In genomic region chr13:24512208-24513068, GRCh38 we compare ENCODE assay signal across 8 cellular contexts. TPM values are rescaled to one million over a fixed set of nuclear protein-coding genes. Genes with fewer than 3 reads are reported as not detected.
A peak's percentile ranks its signal among the peaks of the same experiment; 100 is the strongest.
DNase-seq lines count a peak whose midpoint lies in the region; ATAC-seq, FAIRE-seq and TF ChIP-seq lines count a peak whose summit lies in the region.

PARP4 (minus strand) TSS chr13:24512778; CDS start chr13:24503776, 9,002 bp downstream.

- H3K36me3 Mint-ChIP-seq in central memory CD8-positive, alpha-beta T cell (ENCODE audit: insufficient read depth), result peaks cover 4% of the 10 kb centered on the region

- CTCF ChIA-PET in A673 (lab: Charles Lee), result no interaction called here

- DNase-seq in A673 (ENCODE audit: low spot score) (peak; percentile 85), NCI-H2196 treated with DMSO at 0.1 percent for 48 hours (lab: John Stamatoyannopoulos, UW; ENCODE audit: unreplicated experiment) (peak; percentile 4), keratinocyte (ENCODE audit: low read depth, low spot score) (no peak)
- peak; percentile 20 to 51 (median 40) for DNase-seq in activated CD4-positive, CD25-positive, alpha-beta regulatory T cell (lab: John Stamatoyannopoulos, UW)
- DNase-seq in central memory CD8-positive, alpha-beta T cell (ENCODE audit: low spot score in 2 of 2), result peak; percentile 38 to 42
- peak; percentile 28 to 39 for DNase-seq in stimulated activated CD4-positive, alpha-beta T cell treated with anti-CD3 and anti-CD28 coated beads, Interleukin-15, amount 100 ng/mL, for 1 hour (ENCODE audit: low read depth in 1 of 2, low spot score in 1 of 2)

- H3K4me3 ChIP-seq in A673 (ENCODE audit: low read depth, low read length, poor library complexity, severe bottlenecking), result peak within 1 kb of the TSS; percentile 73
- peak within 1 kb of the TSS; percentile 68 to 83 (median 80) for H3K4me3 ChIP-seq in keratinocyte (ENCODE audit: control insufficient read depth in 2 of 3, extremely low read depth in 1 of 3, insufficient read depth in 2 of 3, low read depth in 1 of 3, low read length in 3 of 3)

- no peaks in the 10 kb centered on the region for H4K20me1 ChIP-seq in keratinocyte (ENCODE audit: control insufficient read depth, extremely low read depth, insufficient read depth, low read length)

- peaks cover 36% of the 10 kb centered on the region for H3K79me2 ChIP-seq in keratinocyte (ENCODE audit: control insufficient read depth, insufficient read depth, low read length)

- H3K4me1 ChIP-seq in A673 (ENCODE audit: insufficient read depth, low read length, poor library complexity, severe bottlenecking), result peaks cover 3% of the 10 kb centered on the region
- H3K4me1 ChIP-seq in keratinocyte (ENCODE audit: control insufficient read depth, extremely low read depth, insufficient read depth, low read length), result peaks cover 16% of the 10 kb centered on the region

- no peaks in the 10 kb centered on the region for H3K36me3 ChIP-seq in A673 (ENCODE audit: insufficient read depth, low read length, poor library complexity, severe bottlenecking)
- peaks cover 0 to 2% of the 10 kb centered on the region in 2 experiments for H3K36me3 ChIP-seq in keratinocyte (ENCODE audit: control insufficient read depth in 2 of 2, extremely low read depth in 1 of 2, insufficient read depth in 2 of 2, low read length in 2 of 2)

- H3K4me1 Mint-ChIP-seq in central memory CD8-positive, alpha-beta T cell, result peaks cover 40% of the 10 kb centered on the region

- peak within 1 kb of the TSS; percentile 78 for H2AFZ ChIP-seq in keratinocyte (ENCODE audit: control insufficient read depth, low read length)

- H3K27me3 Mint-ChIP-seq in central memory CD8-positive, alpha-beta T cell, result no peaks in the 10 kb centered on the region

- H3K9me3 ChIP-seq in A673 (ENCODE audit: low read depth, low read length, poor library complexity, severe bottlenecking) (no peaks in the 10 kb centered on the region), keratinocyte (ENCODE audit: control insufficient read depth, low read depth, low read length) (no peaks in the 10 kb centered on the region)

- no peaks in the 10 kb centered on the region for H3K9me3 Mint-ChIP-seq in central memory CD8-positive, alpha-beta T cell

- peak; percentile 54 for ATAC-seq in GM18520 (IDR thresholded peaks at IDR 0.05; ENCODE audit: unreplicated experiment)
- peak; percentile 84 for ATAC-seq in HG03045 (IDR thresholded peaks at IDR 0.05; ENCODE audit: unreplicated experiment)
- peak; percentile 69 for ATAC-seq in central memory CD8-positive, alpha-beta T cell (replicated peaks; ENCODE audit: extremely low read depth, poor library complexity, severe bottlenecking)

- dilution Hi-C loops in keratinocyte (cut with MboI; ENCODE audit: extremely low pct_ligation_motif_present, low sequenced_read_pairs), result no loop called here

- POLR2A ChIA-PET in A673 (lab: Charles Lee; ENCODE audit: low non-redundant PET), result no interaction called here

- intact Hi-C loops in A673 (cut with micrococcal nuclease; ENCODE audit: unreplicated experiment), result no loop called here

- no peaks in the 10 kb centered on the region for H3K9me1 ChIP-seq in keratinocyte (ENCODE audit: control insufficient read depth, extremely low read depth, insufficient read depth, low read length)

- H3K27me3 ChIP-seq in A673 (replicated peaks; ENCODE audit: insufficient read depth, low read depth, low read length, poor library complexity), result no peaks in the 10 kb centered on the region
- H3K27me3 ChIP-seq in keratinocyte (ENCODE audit: control insufficient read depth, extremely low read depth, insufficient read depth, low read length), result no peaks in the 10 kb centered on the region

- H3K27ac ChIP-seq in A673 (ENCODE audit: low read depth, low read length, poor library complexity, severe bottlenecking) (peak within 1 kb of the TSS; percentile 76), keratinocyte (ENCODE audit: control insufficient read depth, insufficient read depth, low read length) (peak within 1 kb of the TSS; percentile 93)

- H3K27ac Mint-ChIP-seq in central memory CD8-positive, alpha-beta T cell (ENCODE audit: low read depth), result peak within 1 kb of the TSS; percentile 80

- TF ChIP-seq CTCF in A673 (conservative IDR thresholded peaks at IDR 0.05; ENCODE audit: low read depth, low read length), result no peak
- peak in 1 of 3 experiments; percentile 2 for TF ChIP-seq CTCF in keratinocyte (optimal IDR thresholded peaks at IDR 0.05 in 1 of 3, IDR thresholded peaks at IDR 0.05 in 1 of 3, conservative IDR thresholded peaks at IDR 0.05 in 1 of 3; ENCODE audit: extremely low read depth in 1 of 3, insufficient read depth in 2 of 3, low read length in 3 of 3)

- peak; percentile 81 for FAIRE-seq in keratinocyte (lab: Jason Lieb, UNC)

- BruUV-seq in A673 (replicated peaks; lab: Mats Ljungman, UMichigan), result no TSS peak

- H3K9ac ChIP-seq in keratinocyte (ENCODE audit: control insufficient read depth, extremely low read depth, insufficient read depth, low read length), result peak within 1 kb of the TSS; percentile 92

- H3K4me3 Mint-ChIP-seq in central memory CD8-positive, alpha-beta T cell, result peak within 1 kb of the TSS; percentile 81

- H3K4me2 ChIP-seq in keratinocyte (ENCODE audit: control insufficient read depth, extremely low read depth, insufficient read depth, low read depth, low read length), result peak within 1 kb of the TSS; percentile 91

RNA-seq across cellular contexts. Expression of gene PARP4, which starts in this region (rescaled TPM):
- total RNA-seq in A673 (2021), result 64.5 and 66.8 TPM in 2 replicates
- 28.3 to 58.4 TPM (median 44.0 TPM) in 3 replicates for polyA plus RNA-seq in keratinocyte
- 8.2 TPM for polyA plus RNA-seq in keratinocyte (2011; ENCODE audit: low read depth)
- polyA plus RNA-seq in keratinocyte (2011; cell fraction: cytosol; rRNA removed), result 21.8 and 36.9 TPM in 2 replicates
- 61.4 and 68.4 TPM in 2 replicates for polyA plus RNA-seq in keratinocyte (2011; cell fraction: nucleus; rRNA removed)
- 6.4 and 37.9 TPM in 2 replicates for polyA plus RNA-seq in keratinocyte (2012; ENCODE audit: low replicate concordance)
- polyA minus RNA-seq in keratinocyte, result 27.4 to 76.3 TPM (median 54.7 TPM) in 3 replicates
- 27.2 TPM for polyA minus RNA-seq in keratinocyte (2011; cell fraction: cytosol; rRNA and poly(A)+ RNA removed)
- 56.9 and 84.5 TPM in 2 replicates for polyA minus RNA-seq in keratinocyte (2011; cell fraction: nucleus; rRNA and poly(A)+ RNA removed)
